22 cellular contexts compared by ENCODE assay signal in genomic region chr7:43825391-43825808, GRCh38.
"Had no signal": no experiment of that assay in that cellular context is flagged by ENCODE, and none has a peak within 500 bp of the region (broad histone marks: within the 10 kb centered on the region; RNA-seq: fewer than 3 reads in every experiment).

No MANE protein-coding gene starts in this region.

- H3K4me2 ChIP-seq: KMS-11 had no signal

- H3K9ac ChIP-seq: KMS-11 had no signal

- DNase-seq: activated B cell treated with CpG ODN at 0.5 μM for 24 hours; activated CD4-positive, alpha-beta T cell treated with anti-CD3 and anti-CD28 coated beads for 1 hour; activated CD4-positive, alpha-beta T cell treated with anti-CD3 and anti-CD28 coated beads, Interleukin-2, amount 10 ng/mL, durations not matched to agents 24 days and 14 days; activated CD4-positive, alpha-beta T cell treated with anti-CD3 and anti-CD28 coated beads, Interleukin-2, amount 50 U/mL, for 48 hours; activated CD8-positive, alpha-beta memory T cell treated with anti-CD3 and anti-CD28 coated beads, Interleukin-2, amount 10 ng/mL, durations not matched to agents 7 days and 5 days; activated effector memory CD4-positive, alpha-beta T cell treated with anti-CD3 and anti-CD28 coated beads, Interleukin-2, amount 50 U/mL, for 16 hours; activated naive CD4-positive, alpha-beta T cell treated with Interleukin-2 at 50 U/mL for 16 hours; activated T-cell treated with anti-CD3 and anti-CD28 coated beads, Interleukin-2, amount 50 U/mL, for 4 hours; amygdala; MM.1S; NCI-H1105; NCI-H1436; NCI-H1694 treated with DMSO at 0.1 percent for 48 hours; NCI-H2029 treated with DMSO at 0.1 percent for 48 hours; NCI-H510A treated with DMSO at 0.1 percent for 48 hours; SHP77 treated with DMSO at 0.1 percent for 48 hours; T-cell; T-helper 2 cell; T1000 had no signal

- FAIRE-seq: astrocyte, TTC549 had no signal

- ATAC-seq: activated CD8-positive, alpha-beta memory T cell treated with anti-CD3 and anti-CD28 coated beads, Interleukin-2, amount 10 ng/mL, durations not matched to agents 7 days and 5 days; activated T-cell treated with anti-CD3 and anti-CD28 coated beads, Interleukin-2, amount 50 U/mL, for 4 hours; T-cell had no signal

- H3K27ac ChIP-seq: KMS-11 had no signal
